Comparison of ENCODE assay signal across 1 cellular context in the genomic region with DNA sequence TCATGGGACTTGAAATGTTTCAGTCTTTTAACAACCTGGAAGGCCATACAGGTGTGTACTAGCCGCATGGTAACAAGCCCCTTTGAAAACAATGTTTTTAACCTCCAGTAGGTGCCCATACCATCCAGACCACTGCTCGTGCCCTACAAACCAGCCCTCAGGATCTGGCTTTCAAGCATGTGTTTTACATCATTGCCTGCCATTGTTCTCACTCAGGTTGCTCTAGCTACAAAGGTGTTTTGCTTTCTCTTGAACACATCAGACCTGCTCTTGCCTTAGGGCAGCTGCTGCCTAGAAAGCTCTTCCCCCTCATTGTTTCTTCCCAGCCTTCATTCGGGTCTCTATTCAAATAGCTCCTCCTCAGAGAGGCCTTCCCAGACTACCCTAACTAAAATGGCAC.
A peak's percentile ranks its signal among the peaks of the same experiment; 100 is the strongest.
TF ChIP-seq lines count a peak whose summit lies in the region.

No MANE protein-coding gene starts in this region.

TF ChIP-seq in liver, 16 proteins besides CTCF, POLR2A, EP300 and RAD21:
- TF ChIP-seq, protein P1, sequence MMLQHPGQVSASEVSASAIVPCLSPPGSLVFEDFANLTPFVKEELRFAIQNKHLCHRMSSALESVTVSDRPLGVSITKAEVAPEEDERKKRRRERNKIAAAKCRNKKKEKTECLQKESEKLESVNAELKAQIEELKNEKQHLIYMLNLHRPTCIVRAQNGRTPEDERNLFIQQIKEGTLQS (IDR thresholded peaks at IDR 0.05): no peak
- no peak for TF ChIP-seq EGR1 (IDR thresholded peaks at IDR 0.05; ENCODE audit: low read depth in 2 of 2)
- TF ChIP-seq RXRA (IDR thresholded peaks at IDR 0.05): no peak
- peak; percentile 14 for TF ChIP-seq YY1 (IDR thresholded peaks at IDR 0.05)
- no peak for TF ChIP-seq HNF4G (IDR thresholded peaks at IDR 0.05)
